ENCODE assay signal across 8 cellular contexts in the genomic region with DNA sequence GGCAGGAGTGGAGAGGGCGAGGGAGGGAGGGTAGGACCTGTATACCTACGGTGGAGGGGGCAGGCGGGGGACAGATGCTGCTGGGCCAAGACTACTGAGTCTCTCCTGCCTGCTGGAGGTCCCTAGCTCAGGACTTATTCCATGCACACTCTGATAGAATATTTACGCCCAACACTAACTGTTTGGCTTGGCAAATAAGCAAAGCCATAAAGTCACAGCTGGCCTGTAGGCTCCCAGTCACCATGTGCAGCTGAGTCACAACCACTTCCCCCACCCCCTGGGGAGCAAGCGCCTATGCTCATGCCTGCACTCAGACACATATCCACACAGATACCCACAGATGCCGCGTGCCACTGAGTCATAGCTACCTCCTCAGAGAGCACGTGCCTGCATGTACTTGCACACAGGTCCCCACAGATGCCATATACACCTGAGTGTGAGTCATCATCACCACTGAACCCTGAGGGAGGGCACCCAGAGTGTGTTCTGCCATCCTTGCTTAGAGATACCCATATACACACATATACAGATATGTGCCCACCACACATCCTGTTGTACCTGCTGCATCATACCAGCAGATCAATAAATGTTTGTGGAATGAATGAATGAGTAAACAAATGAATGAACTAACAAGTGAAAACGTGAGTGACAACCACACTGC.
DNase-seq lines count a peak whose midpoint lies in the region; ATAC-seq and TF ChIP-seq lines count a peak whose summit lies in the region.

No MANE protein-coding gene starts in this region.

- H3K4me3 Mint-ChIP-seq in osteocyte (ENCODE audit: unreplicated experiment), result peak overlapping the region; percentile 55

- no peaks in the 10 kb centered on the region for H3K9me3 ChIP-seq in thoracic aorta

- peak; percentile 34 for ATAC-seq in GM18519 (IDR thresholded peaks at IDR 0.05; ENCODE audit: low FRiP score, unreplicated experiment)
- peak; percentile 38 for ATAC-seq in HG03457 (IDR thresholded peaks at IDR 0.05; ENCODE audit: unreplicated experiment)
- peak; percentile 79 for ATAC-seq in thoracic aorta (ENCODE audit: insufficient number of reproducible peaks, low FRiP score, low read depth)

- H3K27me3 Mint-ChIP-seq in osteocyte (ENCODE audit: unreplicated experiment), result no peaks in the 10 kb centered on the region

- H3K36me3 ChIP-seq in thoracic aorta, result no peaks in the 10 kb centered on the region

- H3K4me1 Mint-ChIP-seq in osteocyte (ENCODE audit: unreplicated experiment), result peaks cover 75% of the 10 kb centered on the region

- no peaks in the 10 kb centered on the region for H3K9me3 Mint-ChIP-seq in osteocyte (ENCODE audit: unreplicated experiment)

- DNase-seq in A172 (ENCODE audit: low spot score), result peak; percentile 100
- peak; percentile 100 for DNase-seq in RKO (ENCODE audit: low spot score)
- peak; percentile 74 to 84 for DNase-seq in activated T-helper 1 cell treated with anti-CD3 and anti-CD28 coated beads, Interleukin-2, amount 50 U/mL, for 16 hours (ENCODE audit: low read depth in 1 of 2, low spot score in 1 of 2)
- peak; percentile 94 for DNase-seq in fibroblast of peridontal ligament (ENCODE audit: extremely low read depth)
- peak; percentile 96 for DNase-seq in osteocyte (ENCODE audit: extremely low spot score, unreplicated experiment)
- peak; percentile 93 for DNase-seq in thoracic aorta (ENCODE audit: low spot score)

- TF ChIP-seq CTCF in osteocyte (IDR thresholded peaks at IDR 0.05) (no peak), thoracic aorta (IDR thresholded peaks at IDR 0.05) (no peak)

- peaks cover 11 to 29% of the 10 kb centered on the region in 2 donors for H3K4me1 ChIP-seq in thoracic aorta (ENCODE audit: control insufficient read depth in 1 of 2, low read depth in 2 of 2)

- H3K27ac Mint-ChIP-seq in osteocyte (ENCODE audit: unreplicated experiment), result peak overlapping the region; percentile 99

- H3K27ac ChIP-seq in thoracic aorta, result peak overlapping the region; percentile 90 to 93

- H3K27me3 ChIP-seq in thoracic aorta (replicated peaks; ENCODE audit: insufficient read depth), result no peaks in the 10 kb centered on the region

- no peaks in the 10 kb centered on the region for H3K36me3 Mint-ChIP-seq in osteocyte (ENCODE audit: unreplicated experiment)

- H3K4me3 ChIP-seq in thoracic aorta, result peak overlapping the region; percentile 75

Comparison
In these comparisons a context has a peak if more than half of its experiments do, and no peak if none do; other contexts are left out.
1. Peak in every context shown above with its lines: DNase-seq, ATAC-seq, H3K4me3 ChIP-seq and H3K27ac ChIP-seq.